In genomic region chr17:35897772-35898171, GRCh38 we compare ENCODE assay signal across 15 cellular contexts. TPM values are rescaled to one million over a fixed set of nuclear protein-coding genes. Genes with fewer than 3 reads are reported as not detected.
DNase-seq lines count a peak whose midpoint lies in the region; ATAC-seq, FAIRE-seq and TF ChIP-seq lines count a peak whose summit lies in the region.
"Not testable (repeated sequence)": the region's sequence is repeated elsewhere in the genome, so short reads cannot be mapped to it uniquely, and the experiment has no call there.
"Had no signal": no experiment of that assay in that cellular context is flagged by ENCODE, and none has a peak within 500 bp of the region (broad histone marks: within the 10 kb centered on the region; RNA-seq: fewer than 3 reads in every experiment).

No MANE protein-coding gene starts in this region.

- H3K79me2 ChIP-seq in smooth muscle cell (ENCODE audit: low read depth): not testable (repeated sequence)

- H3K9me3 ChIP-seq in A549; smooth muscle cell (replicated peaks; ENCODE audit: low read depth): not testable (repeated sequence)

- 95% methylated on average over 7 of the region's 7 CpGs for WGBS in A549 (ENCODE audit: missing lambda C conversion rate)
- 96% methylated on average over 6 of the region's 7 CpGs for WGBS in smooth muscle cell (ENCODE audit: low lambda C conversion rate)

- TF ChIP-seq EP300 in A549 (IDR thresholded peaks at IDR 0.05): not testable (repeated sequence)

- H3K4me3 Mint-ChIP-seq in activated CD4-positive, alpha-beta T cell treated with anti-CD3 and anti-CD28 coated beads for 36 hours: not testable (repeated sequence)
- H3K4me3 Mint-ChIP-seq in activated CD8-positive, alpha-beta T cell treated with anti-CD3 and anti-CD28 coated beads, Interleukin-2, amount 10 ng/mL, durations not matched to agents 7 days and 5 days: peak overlapping the region; percentile 43
- peak overlapping the region; percentile 25 for H3K4me3 Mint-ChIP-seq in activated T-helper 17 cell treated with anti-CD3 and anti-CD28 coated beads, Interleukin-2, amount 50 U/mL, for 72 hours
- H3K4me3 Mint-ChIP-seq in activated naive CD8-positive, alpha-beta T cell treated with anti-CD3 and anti-CD28 coated beads, Interleukin-2, amount 10 ng/mL, durations not matched to agents 7 days and 5 days: peak overlapping the region; percentile 80
- peak overlapping the region; percentile 78 for H3K4me3 Mint-ChIP-seq in effector memory CD8-positive, alpha-beta T cell

- H3K27ac Mint-ChIP-seq in activated CD4-positive, alpha-beta T cell treated with anti-CD3 and anti-CD28 coated beads for 36 hours: peak overlapping the region; percentile 81
- peak overlapping the region; percentile 77 for H3K27ac Mint-ChIP-seq in activated CD8-positive, alpha-beta T cell treated with anti-CD3 and anti-CD28 coated beads, Interleukin-2, amount 10 ng/mL, durations not matched to agents 7 days and 5 days
- not testable (repeated sequence) for H3K27ac Mint-ChIP-seq in activated T-helper 17 cell treated with anti-CD3 and anti-CD28 coated beads, Interleukin-2, amount 50 U/mL, for 72 hours
- H3K27ac Mint-ChIP-seq in activated naive CD8-positive, alpha-beta T cell treated with anti-CD3 and anti-CD28 coated beads, Interleukin-2, amount 10 ng/mL, durations not matched to agents 7 days and 5 days: peak overlapping the region; percentile 89
- peak overlapping the region; percentile 95 to 97 for H3K27ac Mint-ChIP-seq in effector memory CD8-positive, alpha-beta T cell

- not testable (repeated sequence) for H3K27me3 ChIP-seq in HL-60 (ENCODE audit: insufficient read depth, poor library complexity, severe bottlenecking); smooth muscle cell (ENCODE audit: low read depth)

- not testable (repeated sequence) for H3K27me3 Mint-ChIP-seq in activated CD4-positive, alpha-beta T cell treated with anti-CD3 and anti-CD28 coated beads for 36 hours; activated CD8-positive, alpha-beta T cell treated with anti-CD3 and anti-CD28 coated beads, Interleukin-2, amount 10 ng/mL, durations not matched to agents 7 days and 5 days (ENCODE audit: low read depth); activated naive CD8-positive, alpha-beta T cell treated with anti-CD3 and anti-CD28 coated beads, Interleukin-2, amount 10 ng/mL, durations not matched to agents 7 days and 5 days; effector memory CD8-positive, alpha-beta T cell
- peaks cover 16% of the 10 kb centered on the region for H3K27me3 Mint-ChIP-seq in activated T-helper 17 cell treated with anti-CD3 and anti-CD28 coated beads, Interleukin-2, amount 50 U/mL, for 72 hours

- intact Hi-C loops in activated CD4-positive, alpha-beta T cell treated with anti-CD3 and anti-CD28 coated beads for 36 hours (cut with DNase I, micrococcal nuclease): not testable (repeated sequence)

- POLR2A ChIA-PET in A549 (lab: Yijun Ruan, JAX); activated CD4-positive, alpha-beta T cell treated with anti-CD3 and anti-CD28 coated beads for 36 hours (lab: Charles Lee): not testable (repeated sequence)
- POLR2A ChIA-PET in activated CD8-positive, alpha-beta T cell treated with anti-CD3 and anti-CD28 coated beads, Interleukin-2, amount 10 ng/mL, durations not matched to agents 7 days and 5 days (lab: Charles Lee): interaction anchor here (0.9 to 9.1 kb wide), 6 partner anchors 8 to 33 kb away, joined by 3 to 121 read pairs (median 4); partner anchors contain the start of genes CCL5 and RDM1
- POLR2A ChIA-PET in activated naive CD8-positive, alpha-beta T cell treated with anti-CD3 and anti-CD28 coated beads, Interleukin-2, amount 10 ng/mL, durations not matched to agents 7 days and 5 days (lab: Charles Lee): interaction anchor here (0.6 to 4.5 kb wide), 13 partner anchors 8 to 89 kb away, joined by 3 to 29 read pairs (median 5); partner anchors contain the start of genes CCL5, RDM1 and TAF15

- not testable (repeated sequence) for H3K9ac ChIP-seq in smooth muscle cell (ENCODE audit: low read depth)

- H3K36me3 Mint-ChIP-seq in activated CD4-positive, alpha-beta T cell treated with anti-CD3 and anti-CD28 coated beads for 36 hours (ENCODE audit: low read depth); activated T-helper 17 cell treated with anti-CD3 and anti-CD28 coated beads, Interleukin-2, amount 50 U/mL, for 72 hours (ENCODE audit: low read depth): not testable (repeated sequence)
- peaks cover 17% of the 10 kb centered on the region for H3K36me3 Mint-ChIP-seq in activated CD8-positive, alpha-beta T cell treated with anti-CD3 and anti-CD28 coated beads, Interleukin-2, amount 10 ng/mL, durations not matched to agents 7 days and 5 days (ENCODE audit: low read depth)
- H3K36me3 Mint-ChIP-seq in activated naive CD8-positive, alpha-beta T cell treated with anti-CD3 and anti-CD28 coated beads, Interleukin-2, amount 10 ng/mL, durations not matched to agents 7 days and 5 days: peaks cover 12% of the 10 kb centered on the region
- peaks cover 18% of the 10 kb centered on the region for H3K36me3 Mint-ChIP-seq in effector memory CD8-positive, alpha-beta T cell (ENCODE audit: insufficient read depth)

- H3K9me3 Mint-ChIP-seq in activated CD4-positive, alpha-beta T cell treated with anti-CD3 and anti-CD28 coated beads for 36 hours (ENCODE audit: low read depth); activated CD8-positive, alpha-beta T cell treated with anti-CD3 and anti-CD28 coated beads, Interleukin-2, amount 10 ng/mL, durations not matched to agents 7 days and 5 days (ENCODE audit: insufficient read depth); activated T-helper 17 cell treated with anti-CD3 and anti-CD28 coated beads, Interleukin-2, amount 50 U/mL, for 72 hours; activated naive CD8-positive, alpha-beta T cell treated with anti-CD3 and anti-CD28 coated beads, Interleukin-2, amount 10 ng/mL, durations not matched to agents 7 days and 5 days; effector memory CD8-positive, alpha-beta T cell: not testable (repeated sequence)

- not testable (repeated sequence) for H3K36me3 ChIP-seq in smooth muscle cell (ENCODE audit: low read depth)

- TF ChIP-seq RAD21 in A549 (conservative IDR thresholded peaks at IDR 0.05 in 1 of 2, IDR thresholded peaks at IDR 0.05 in 1 of 2): not testable (repeated sequence)

- ATAC-seq in A549; activated CD8-positive, alpha-beta T cell treated with anti-CD3 and anti-CD28 coated beads, Interleukin-2, amount 10 ng/mL, durations not matched to agents 7 days and 5 days; activated naive CD8-positive, alpha-beta T cell treated with anti-CD3 and anti-CD28 coated beads, Interleukin-2, amount 10 ng/mL, durations not matched to agents 7 days and 5 days (ENCODE audit: low read depth); effector memory CD8-positive, alpha-beta T cell (replicated peaks): not testable (repeated sequence)
- ATAC-seq in activated CD4-positive, alpha-beta T cell treated with anti-CD3 and anti-CD28 coated beads for 36 hours: peak; percentile 56
- peak; percentile 32 for ATAC-seq in activated T-helper 17 cell treated with anti-CD3 and anti-CD28 coated beads, Interleukin-2, amount 50 U/mL, for 72 hours (replicated peaks)

- H3F3A ChIP-seq in smooth muscle cell (ENCODE audit: low read depth): not testable (repeated sequence)

- TF ChIP-seq CTCF in A549 (IDR thresholded peaks at IDR 0.05); HL-60 (IDR thresholded peaks at IDR 0.05; ENCODE audit: insufficient read depth, low read length); smooth muscle cell (IDR thresholded peaks at IDR 0.05; ENCODE audit: borderline replicate concordance, insufficient read depth, poor library complexity, severe bottlenecking): not testable (repeated sequence)

- H3K4me1 ChIP-seq in A549: peaks cover 20% of the 10 kb centered on the region
- not testable (repeated sequence) for H3K4me1 ChIP-seq in smooth muscle cell (ENCODE audit: low read depth)

- H3K4me3 ChIP-seq in A549; HL-60 (replicated peaks; ENCODE audit: insufficient read depth, low read length); smooth muscle cell: not testable (repeated sequence)

- FAIRE-seq in A549 (lab: Jason Lieb, UNC): not testable (repeated sequence)

- not testable (repeated sequence) for TF ChIP-seq POLR2A in A549 (IDR thresholded peaks at IDR 0.05; ENCODE audit: low read length)

- CTCF ChIA-PET in A549 (lab: Yijun Ruan, JAX): interaction anchor here (1.9 kb wide), 1 partner anchor 11 kb away, joined by 5 read pairs; no protein-coding TSS in a partner anchor
- CTCF ChIA-PET in activated CD4-positive, alpha-beta T cell treated with anti-CD3 and anti-CD28 coated beads for 36 hours (lab: Charles Lee): interaction anchor here (0.7 to 1.0 kb wide), 2 partner anchors 18 to 56 kb away, joined by 3 to 4 read pairs; partner anchors contain the start of gene CCL5
- CTCF ChIA-PET in activated CD8-positive, alpha-beta T cell treated with anti-CD3 and anti-CD28 coated beads, Interleukin-2, amount 10 ng/mL, durations not matched to agents 7 days and 5 days (lab: Charles Lee): interaction anchor here (1.2 to 2.2 kb wide), 4 partner anchors 18 to 251 kb away, joined by 3 to 10 read pairs (median 6); partner anchors contain the start of gene CCL5

- peaks cover 29% of the 10 kb centered on the region for H3K4me1 Mint-ChIP-seq in activated CD4-positive, alpha-beta T cell treated with anti-CD3 and anti-CD28 coated beads for 36 hours
- H3K4me1 Mint-ChIP-seq in activated CD8-positive, alpha-beta T cell treated with anti-CD3 and anti-CD28 coated beads, Interleukin-2, amount 10 ng/mL, durations not matched to agents 7 days and 5 days (ENCODE audit: low read depth): peaks cover 84% of the 10 kb centered on the region
- not testable (repeated sequence) for H3K4me1 Mint-ChIP-seq in activated T-helper 17 cell treated with anti-CD3 and anti-CD28 coated beads, Interleukin-2, amount 50 U/mL, for 72 hours
- H3K4me1 Mint-ChIP-seq in activated naive CD8-positive, alpha-beta T cell treated with anti-CD3 and anti-CD28 coated beads, Interleukin-2, amount 10 ng/mL, durations not matched to agents 7 days and 5 days: peaks cover 64% of the 10 kb centered on the region
- H3K4me1 Mint-ChIP-seq in effector memory CD8-positive, alpha-beta T cell (ENCODE audit: low read depth in 2 of 2): peaks cover 79 to 82% of the 10 kb centered on the region in 2 donors

- not testable (repeated sequence) for H4K20me1 ChIP-seq in smooth muscle cell (ENCODE audit: low read depth)

- peak overlapping the region; percentile 15; the same call in 1 of the 3 replicates for H3K4me2 ChIP-seq in A549
- peak overlapping the region; percentile 20 for H3K4me2 ChIP-seq in smooth muscle cell

- not testable (repeated sequence) for H2AFZ ChIP-seq in smooth muscle cell (ENCODE audit: low read depth)

- not testable (repeated sequence) for DNase-seq in A549 (ENCODE audit: low read depth in 1 of 2, low spot score in 1 of 2); HL-60 (ENCODE audit: low read depth in 1 of 2, low spot score in 1 of 2); activated CD4-positive, alpha-beta T cell treated with anti-CD3 and anti-CD28 coated beads for 36 hours; activated CD8-positive, alpha-beta T cell treated with anti-CD3 and anti-CD28 coated beads, Interleukin-2, amount 10 ng/mL, durations not matched to agents 7 days and 5 days; activated naive CD8-positive, alpha-beta T cell treated with anti-CD3 and anti-CD28 coated beads, Interleukin-2, amount 10 ng/mL, durations not matched to agents 7 days and 5 days; effector memory CD8-positive, alpha-beta T cell; smooth muscle cell (lab: John Stamatoyannopoulos, UW; ENCODE audit: unreplicated experiment)

- H3K27ac ChIP-seq in A549 (peak overlapping the region in 1 of 2 experiments; percentile 36; a peak in 2 of 6 replicates), HL-60 (replicated peaks) (peak overlapping the region; percentile 25; the same call in 1 of the 2 replicates), smooth muscle cell (ENCODE audit: low read depth) (peak overlapping the region; percentile 32)

RNA-seq across cellular contexts. Expression of gene CCL5, which starts 17.6 kb away (rescaled TPM):
- polyA plus RNA-seq in A549 (2011; rRNA removed): 0.31 and 1.0 TPM in 2 replicates
- polyA plus RNA-seq in A549 (2012; cell fraction: cytosol; rRNA removed): 0.13 and 0.22 TPM in 2 replicates
- polyA plus RNA-seq in A549 (2012; cell fraction: nucleus; rRNA removed): 0.10 TPM in 1 of 2 replicates, not detected in the other
- polyA plus RNA-seq in A549 (2017; fragmentation: RNase III; extraction: RNeasy Plus Mini Kit Qiagen cat#74134 plus additional on column Dnase treatment): 0.12 to 0.17 TPM in 2 of 3 replicates, not detected in the other
- not detected in 2 replicates for polyA minus RNA-seq in A549 (2011; rRNA and poly(A)+ RNA removed)
- 10 to 100 TPM; 33.1 to 50.4 TPM for total RNA-seq in activated CD4-positive, alpha-beta T cell treated with anti-CD3 and anti-CD28 coated beads for 36 hours
- 100 to 1,000 TPM; 275 to 301 TPM for total RNA-seq in activated CD8-positive, alpha-beta T cell treated with anti-CD3 and anti-CD28 coated beads, Interleukin-2, amount 10 ng/mL, durations not matched to agents 7 days and 5 days
- total RNA-seq in activated T-helper 17 cell treated with anti-CD3 and anti-CD28 coated beads, Interleukin-2, amount 50 U/mL, for 72 hours: 10 to 100 TPM; 17.2 to 22.5 TPM
- total RNA-seq in activated naive CD8-positive, alpha-beta T cell treated with anti-CD3 and anti-CD28 coated beads, Interleukin-2, amount 10 ng/mL, durations not matched to agents 7 days and 5 days: 100 to 1,000 TPM; 782 to 938 TPM
- total RNA-seq in smooth muscle cell: 0.09 TPM in 1 of 2 replicates, not detected in the other
- polyA plus RNA-seq in smooth muscle cell: 1.0 TPM in 1 of 2 replicates, not detected in the other
- total RNA-seq: Caco-2, NCI-H460, PC-9 had no signal

RNA-seq across cellular contexts. Expression of gene HEATR9, which starts 29.1 kb away (rescaled TPM):
- polyA plus RNA-seq in A549 (2011; rRNA removed) (not detected in 2 replicates), A549 (2017; fragmentation: RNase III; extraction: RNeasy Plus Mini Kit Qiagen cat#74134 plus additional on column Dnase treatment) (not detected in 3 replicates), smooth muscle cell (not detected in 2 replicates)
- not detected in 2 replicates for polyA plus RNA-seq in A549 (2012; cell fraction: cytosol; rRNA removed)
- not detected in 2 replicates for polyA plus RNA-seq in A549 (2012; cell fraction: nucleus; rRNA removed)
- polyA minus RNA-seq in A549 (2011; rRNA and poly(A)+ RNA removed): not detected in 2 replicates
- total RNA-seq in activated CD4-positive, alpha-beta T cell treated with anti-CD3 and anti-CD28 coated beads for 36 hours: under 1 TPM in 1 of 2 experiments, not detected in 1; 0.18 TPM
- total RNA-seq in activated CD8-positive, alpha-beta T cell treated with anti-CD3 and anti-CD28 coated beads, Interleukin-2, amount 10 ng/mL, durations not matched to agents 7 days and 5 days: 1 to 10 TPM; 1.1 TPM
- total RNA-seq in activated T-helper 17 cell treated with anti-CD3 and anti-CD28 coated beads, Interleukin-2, amount 50 U/mL, for 72 hours: under 1 TPM in 1 of 2 donors, not detected in 1; 0.24 TPM
- 1 to 10 TPM; 6.3 to 6.7 TPM for total RNA-seq in activated naive CD8-positive, alpha-beta T cell treated with anti-CD3 and anti-CD28 coated beads, Interleukin-2, amount 10 ng/mL, durations not matched to agents 7 days and 5 days
- not detected in 2 replicates for total RNA-seq in smooth muscle cell
- total RNA-seq: Caco-2; CD4-positive, CD25-positive, alpha-beta regulatory T cell; NCI-H460; PC-9; Right ventricle myocardium inferior; RPMI7951 had no signal
- polyA plus RNA-seq: CD4-positive, CD25-positive, alpha-beta regulatory T cell; IgD-negative memory B cell had no signal

RNA-seq across cellular contexts. Expression of gene RDM1, which starts 32.8 kb away (rescaled TPM):
- polyA plus RNA-seq in A549 (2011; rRNA removed): 3.9 and 4.6 TPM in 2 replicates
- polyA plus RNA-seq in A549 (2012; cell fraction: cytosol; rRNA removed): 2.6 and 3.0 TPM in 2 replicates
- 1.4 and 3.0 TPM in 2 replicates for polyA plus RNA-seq in A549 (2012; cell fraction: nucleus; rRNA removed)
- polyA plus RNA-seq in A549 (2017; fragmentation: RNase III; extraction: RNeasy Plus Mini Kit Qiagen cat#74134 plus additional on column Dnase treatment): 3.3 to 4.3 TPM (median 3.6 TPM) in 3 replicates
- polyA minus RNA-seq in A549 (2011; rRNA and poly(A)+ RNA removed): 2.9 and 3.0 TPM in 2 replicates
- total RNA-seq in activated CD4-positive, alpha-beta T cell treated with anti-CD3 and anti-CD28 coated beads for 36 hours: 1 to 10 TPM; 4.4 to 6.5 TPM
- 10 to 100 TPM; 13.9 to 14.4 TPM for total RNA-seq in activated CD8-positive, alpha-beta T cell treated with anti-CD3 and anti-CD28 coated beads, Interleukin-2, amount 10 ng/mL, durations not matched to agents 7 days and 5 days
- 1 to 10 TPM; 2.0 to 4.3 TPM for total RNA-seq in activated T-helper 17 cell treated with anti-CD3 and anti-CD28 coated beads, Interleukin-2, amount 50 U/mL, for 72 hours
- 10 to 100 TPM; 17.3 to 25.0 TPM for total RNA-seq in activated naive CD8-positive, alpha-beta T cell treated with anti-CD3 and anti-CD28 coated beads, Interleukin-2, amount 10 ng/mL, durations not matched to agents 7 days and 5 days
- total RNA-seq in smooth muscle cell: 1.5 TPM in 1 of 2 replicates, not detected in the other
- 0.43 TPM in 1 of 2 replicates, not detected in the other for polyA plus RNA-seq in smooth muscle cell
- total RNA-seq: CD4-positive, CD25-positive, alpha-beta regulatory T cell; Right ventricle myocardium inferior had no signal
- polyA plus RNA-seq: IgD-negative memory B cell had no signal

RNA-seq across cellular contexts. Expression of gene LYZL6, which starts 45.7 kb away (rescaled TPM):
- polyA plus RNA-seq in A549 (2011; rRNA removed): not detected in 2 replicates
- not detected in 2 replicates for polyA plus RNA-seq in A549 (2012; cell fraction: cytosol; rRNA removed)
- polyA plus RNA-seq in A549 (2012; cell fraction: nucleus; rRNA removed): not detected in 2 replicates
- not detected in 3 replicates for polyA plus RNA-seq in A549 (2017; fragmentation: RNase III; extraction: RNeasy Plus Mini Kit Qiagen cat#74134 plus additional on column Dnase treatment)
- polyA minus RNA-seq in A549 (2011; rRNA and poly(A)+ RNA removed): not detected in 2 replicates
- not detected for total RNA-seq in activated CD4-positive, alpha-beta T cell treated with anti-CD3 and anti-CD28 coated beads for 36 hours
- not detected for total RNA-seq in activated CD8-positive, alpha-beta T cell treated with anti-CD3 and anti-CD28 coated beads, Interleukin-2, amount 10 ng/mL, durations not matched to agents 7 days and 5 days
- not detected for total RNA-seq in activated T-helper 17 cell treated with anti-CD3 and anti-CD28 coated beads, Interleukin-2, amount 50 U/mL, for 72 hours
- total RNA-seq in activated naive CD8-positive, alpha-beta T cell treated with anti-CD3 and anti-CD28 coated beads, Interleukin-2, amount 10 ng/mL, durations not matched to agents 7 days and 5 days: not detected
- total RNA-seq in smooth muscle cell: not detected in 2 replicates
- polyA plus RNA-seq in smooth muscle cell: not detected in 2 replicates
- total RNA-seq: Caco-2; CD4-positive, CD25-positive, alpha-beta regulatory T cell; NCI-H460; PC-9; Right ventricle myocardium inferior; RPMI7951 had no signal
- polyA plus RNA-seq: CD4-positive, CD25-positive, alpha-beta regulatory T cell; IgD-negative memory B cell had no signal

Comparison
In these comparisons a context has a peak if more than half of its experiments do, and no peak if none do; other contexts are left out.
1. RNA of gene CCL5, which starts 17.6 kb away (total RNA-seq): 782 to 938 TPM in activated naive CD8-positive, alpha-beta T cell treated with anti-CD3 and anti-CD28 coated beads, Interleukin-2, amount 10 ng/mL, durations not matched to agents 7 days and 5 days, 275 to 301 TPM in activated CD8-positive, alpha-beta T cell treated with anti-CD3 and anti-CD28 coated beads, Interleukin-2, amount 10 ng/mL, durations not matched to agents 7 days and 5 days, 33.1 to 50.4 TPM in activated CD4-positive, alpha-beta T cell treated with anti-CD3 and anti-CD28 coated beads for 36 hours and 17.2 to 22.5 TPM in activated T-helper 17 cell treated with anti-CD3 and anti-CD28 coated beads, Interleukin-2, amount 50 U/mL, for 72 hours; 0.09 TPM in smooth muscle cell; every median in the first group is over 10 times any median in the second.